Comparison of ENCODE assay signal across 20 cellular contexts in genomic region chrX:11687157-11687556, GRCh38. TPM values are rescaled to one million over a fixed set of nuclear protein-coding genes. Genes with fewer than 3 reads are reported as not detected.
"Had no signal": no experiment of that assay in that cellular context is flagged by ENCODE, and none has a peak within 500 bp of the region (broad histone marks: within the 10 kb centered on the region; RNA-seq: fewer than 3 reads in every experiment).

No MANE protein-coding gene starts in this region.

- H2AFZ ChIP-seq: neural progenitor cell had no signal

- H3K9me3 ChIP-seq: esophagus squamous epithelium, prostate gland, right atrium auricular region, stomach, thyroid gland had no signal

- ATAC-seq: effector memory CD8-positive, alpha-beta T cell; naive thymus-derived CD4-positive, alpha-beta T cell; sciatic nerve; stimulated activated effector memory CD8-positive, alpha-beta T cell treated with anti-CD3 and anti-CD28 coated beads, Interleukin-12 subunit alpha, Interleukin-12 subunit beta, amount 100 ng/mL, for 72 hours had no signal

- H3K4me2 ChIP-seq: neural progenitor cell had no signal

- H3K9ac ChIP-seq: neural progenitor cell had no signal

- H3K27me3 ChIP-seq: esophagus squamous epithelium, neural progenitor cell, right atrium auricular region, thyroid gland had no signal

- H3K4me3 ChIP-seq: esophagus squamous epithelium, lung, neural progenitor cell, prostate gland, right atrium auricular region, stomach, thyroid gland had no signal

- H3K4me1 ChIP-seq: esophagus squamous epithelium, neural progenitor cell, prostate gland, right atrium auricular region, stomach, thyroid gland had no signal

- H3K27ac ChIP-seq: esophagus squamous epithelium, neural progenitor cell, prostate gland, right atrium auricular region, stomach, thyroid gland had no signal

- H3K36me3 ChIP-seq: esophagus squamous epithelium, neural progenitor cell, prostate gland, right atrium auricular region, stomach, thyroid gland had no signal

- FAIRE-seq: endometrium, frontal cortex, keratinocyte, urothelium cell line had no signal

- DNase-seq: cortex of kidney; effector memory CD8-positive, alpha-beta T cell; esophagus squamous epithelium; midbrain; naive thymus-derived CD4-positive, alpha-beta T cell; stimulated activated CD4-positive, alpha-beta T cell treated with anti-CD3 and anti-CD28 coated beads, Interleukin-2, amount 100 ng/mL, for 24 hours; stimulated activated CD4-positive, alpha-beta T cell treated with anti-CD3 and anti-CD28 coated beads, Interleukin-4, amount 100 ng/mL, for 24 hours; stimulated activated naive CD4-positive, alpha-beta T cell treated with Interleukin-2 at 50 U/mL for 16 hours; stomach; thyroid gland had no signal

RNA-seq across cellular contexts. Expression of gene ARHGAP6, which starts 21.4 kb away (rescaled TPM):
- polyA plus RNA-seq: naive thymus-derived CD4-positive, alpha-beta T cell had no signal
